In genomic region chr14:23551266-23552028, GRCh38 we compare ENCODE assay signal across 1 cellular context.
A peak's percentile ranks its signal among the peaks of the same experiment; 100 is the strongest.
TF ChIP-seq lines count a peak whose summit lies in the region.

Gene ZFHX2, minus strand, starts transcription at chr14:23551765. Its CDS starts 16,440 bp downstream, at chr14:23535325.

TF ChIP-seq in K562, 482 proteins besides CTCF, POLR2A, EP300 and RAD21 (continued from another document):
- peak; percentile 92; the same call in 1 of the 2 replicates for TF ChIP-seq CUX1 (CRISPR knock-in tag; IDR thresholded peaks at IDR 0.05)
- no peak for TF ChIP-seq SREBF1 (IDR thresholded peaks at IDR 0.05; ENCODE audit: borderline replicate concordance, low read depth, low read length)
- TF ChIP-seq SAFB2 (IDR thresholded peaks at IDR 0.05; ENCODE audit: borderline replicate concordance, low read depth, low read length, severe bottlenecking), result no peak
- TF ChIP-seq ZBTB34 (CRISPR knock-in tag; IDR thresholded peaks at IDR 0.05), result no peak
- TF ChIP-seq RUNX1 (IDR thresholded peaks at IDR 0.05; ENCODE audit: low read depth), result no peak
- no peak for TF ChIP-seq MLX (CRISPR knock-in tag; conservative IDR thresholded peaks at IDR 0.05)
- TF ChIP-seq HOXB6 (CRISPR knock-in tag; IDR thresholded peaks at IDR 0.05; ENCODE audit: borderline replicate concordance), result no peak
- TF ChIP-seq RBM39 (optimal IDR thresholded peaks at IDR 0.05; ENCODE audit: low read depth, low read length), result no peak
- TF ChIP-seq NR4A1 (CRISPR knock-in tag; IDR thresholded peaks at IDR 0.05), result no peak
- no peak for TF ChIP-seq NR4A1 (tag; IDR thresholded peaks at IDR 0.05)
- TF ChIP-seq ZNF197 (CRISPR knock-in tag; IDR thresholded peaks at IDR 0.05; ENCODE audit: low read depth), result no peak
- TF ChIP-seq SOX6 (IDR thresholded peaks at IDR 0.05), result no peak
- TF ChIP-seq ZNF165 (CRISPR knock-in tag; IDR thresholded peaks at IDR 0.05; ENCODE audit: borderline replicate concordance), result no peak
- TF ChIP-seq SMAD1 (IDR thresholded peaks at IDR 0.05; ENCODE audit: low read depth, low read length, partially characterized antibody), result no peak
- no peak for TF ChIP-seq RNF2 (IDR thresholded peaks at IDR 0.05)
- peak; percentile 30; the same call in 1 of the 2 replicates for TF ChIP-seq PHF8 (IDR thresholded peaks at IDR 0.05; ENCODE audit: borderline replicate concordance, low read length)
- TF ChIP-seq HIVEP1 (CRISPR knock-in tag; IDR thresholded peaks at IDR 0.05), result no peak
- peak; percentile 72 for TF ChIP-seq ZFX (CRISPR knock-in tag; IDR thresholded peaks at IDR 0.05)
- no peak for TF ChIP-seq HNRNPH1 (optimal IDR thresholded peaks at IDR 0.05; ENCODE audit: low read depth, low read length)
- no peak for TF ChIP-seq TRIM25 (IDR thresholded peaks at IDR 0.05; ENCODE audit: borderline replicate concordance)
- no peak for TF ChIP-seq SFPQ (IDR thresholded peaks at IDR 0.05; ENCODE audit: low read depth, low read length)
- no peak for TF ChIP-seq SRSF7 (optimal IDR thresholded peaks at IDR 0.05; ENCODE audit: low read depth, low read length)
- TF ChIP-seq ARNT (IDR thresholded peaks at IDR 0.05), result no peak
- no peak for TF ChIP-seq ZBTB11 (CRISPR knock-in tag; IDR thresholded peaks at IDR 0.05)
- TF ChIP-seq JUNB (CRISPR knock-in tag; conservative IDR thresholded peaks at IDR 0.05), result no peak
- no peak for TF ChIP-seq C11orf30 (IDR thresholded peaks at IDR 0.05; ENCODE audit: low read depth)
- no peak for TF ChIP-seq ZNF133 (CRISPR knock-in tag; IDR thresholded peaks at IDR 0.05)
- no peak for TF ChIP-seq FOXP1 (CRISPR knock-in tag; IDR thresholded peaks at IDR 0.05)
- no peak for TF ChIP-seq ELK3 (CRISPR knock-in tag; IDR thresholded peaks at IDR 0.05)
- TF ChIP-seq MEIS2 (IDR thresholded peaks at IDR 0.05; ENCODE audit: partially characterized antibody), result no peak
- TF ChIP-seq E2F4 (CRISPR knock-in tag; IDR thresholded peaks at IDR 0.05; ENCODE audit: low read depth), result no peak
- TF ChIP-seq ADNP (tag; IDR thresholded peaks at IDR 0.05), result no peak
TF ChIP-seq in K562: peak in this region for 29.
